ENCODE assay signal across 21 cellular contexts in the genomic region with DNA sequence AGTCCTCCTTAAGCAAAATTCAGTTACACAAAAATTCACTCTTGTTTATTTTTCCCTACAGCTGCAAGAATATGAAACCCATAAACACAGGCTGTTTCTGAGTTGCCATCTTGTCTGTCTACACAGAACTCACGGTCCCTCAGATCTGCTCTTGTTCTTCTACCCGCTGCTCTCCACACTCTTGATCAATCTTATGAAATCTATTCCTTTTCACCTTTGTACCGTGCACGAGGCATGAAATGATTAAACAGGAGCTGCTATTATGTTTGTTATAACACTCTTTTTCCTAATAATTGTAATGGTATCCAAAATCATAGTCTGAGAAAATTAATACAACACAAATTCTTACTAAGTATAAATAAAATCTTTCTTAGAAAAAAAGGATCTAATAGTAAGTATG.
"Had no signal": no experiment of that assay in that cellular context is flagged by ENCODE, and none has a peak within 500 bp of the region (broad histone marks: within the 10 kb centered on the region; RNA-seq: fewer than 3 reads in every experiment).

No MANE protein-coding gene starts in this region.

- H3K4me1 ChIP-seq: SJSA1 had no signal

- H3K27me3 ChIP-seq: MG63, SJSA1 had no signal

- FAIRE-seq: RCC 7860 had no signal

- H3K9me3 ChIP-seq: MG63, SJSA1 had no signal

- H3K36me3 ChIP-seq: MG63, SJSA1 had no signal

- H3K4me3 ChIP-seq: MG63, SJSA1, SK-N-MC had no signal

- DNase-seq: Karpas-422, KBM-7, MG63, NCI-H1092, NCI-H1105 treated with DMSO at 0.1 percent for 48 hours, NCI-H1417 treated with DMSO at 0.1 percent for 48 hours, NCI-H146, NCI-H1694 treated with DMSO at 0.1 percent for 48 hours, NCI-H2029, NCI-H2081 treated with DMSO at 0.1 percent for 48 hours, NCI-H226, NCI-H446, NCI-H510A, NCI-H524 treated with DMSO at 0.1 percent for 48 hours, NCI-H774, Right ventricle myocardium superior, RPMI8226, SIG-M5 had no signal

- H3K27ac ChIP-seq: SJSA1, SK-N-MC had no signal
